Comparison of ENCODE assay signal across 25 cellular contexts in genomic region chr12:72546106-72546505, GRCh38.
"Had no signal": no experiment of that assay in that cellular context is flagged by ENCODE, and none has a peak within 500 bp of the region (broad histone marks: within the 10 kb centered on the region; RNA-seq: fewer than 3 reads in every experiment).

No MANE protein-coding gene starts in this region.

- H3K27me3 ChIP-seq: adrenal gland, breast epithelium, foreskin keratinocyte, heart left ventricle, spleen, testis had no signal

- DNase-seq: activated B cell treated with CpG ODN at 0.5 μM for 24 hours; activated CD8-positive, alpha-beta memory T cell treated with anti-CD3 and anti-CD28 coated beads, Interleukin-2, amount 10 ng/mL, durations not matched to agents 7 days and 5 days; activated CD8-positive, alpha-beta T cell treated with anti-CD3 and anti-CD28 coated beads, Interleukin-2, amount 10 ng/mL, durations not matched to agents 7 days and 5 days; activated T-cell treated with anti-CD3 and anti-CD28 coated beads, Interleukin-2, amount 50 U/mL, for 48 hours; adrenal gland; aorta; central memory CD4-positive, alpha-beta T cell; foreskin keratinocyte; heart left ventricle; hypothalamus; immature natural killer cell; kidney glomerular epithelial cell; lower lobe of right lung; mesenchymal stem cell; naive thymus-derived CD8-positive, alpha-beta T cell; occipital lobe; psoas muscle; spleen; stimulated activated naive CD4-positive, alpha-beta T cell; T-helper 1 cell; testis; trophoblast cell had no signal

- H3K27ac ChIP-seq: adrenal gland, breast epithelium, epithelial cell of prostate, foreskin keratinocyte, heart left ventricle, lower lobe of right lung, parathyroid adenoma, psoas muscle, spleen, testis had no signal

- H3K9me3 ChIP-seq: adrenal gland, breast epithelium, heart left ventricle, lower lobe of right lung, psoas muscle, spleen, testis had no signal

- H3K4me1 ChIP-seq: adrenal gland, breast epithelium, foreskin keratinocyte, heart left ventricle, lower lobe of right lung, parathyroid adenoma, spleen, testis had no signal

- H3K36me3 ChIP-seq: adrenal gland, breast epithelium, heart left ventricle, lower lobe of right lung, spleen had no signal

- H3K4me3 ChIP-seq: adrenal gland, breast epithelium, heart left ventricle, lower lobe of right lung, psoas muscle, spleen, testis had no signal
